ENCODE assay signal across 8 cellular contexts in genomic region chr20:3795511-3796468, GRCh38. TPM values are rescaled to one million over a fixed set of nuclear protein-coding genes. Genes with fewer than 3 reads are reported as not detected.
DNase-seq lines count a peak whose midpoint lies in the region; ATAC-seq, FAIRE-seq and TF ChIP-seq lines count a peak whose summit lies in the region.

Gene CDC25B, plus strand, starts transcription at chr20:3796310. Its CDS starts 222 bp downstream, at chr20:3796532.

- TF ChIP-seq CTCF in RWPE1 (conservative IDR thresholded peaks at IDR 0.05; ENCODE audit: low read depth) (no peak), fibroblast of mammary gland (conservative IDR thresholded peaks at IDR 0.05; ENCODE audit: control insufficient read depth, insufficient read depth, low read depth, low read length) (peak; percentile 20), natural killer cell (IDR thresholded peaks at IDR 0.05) (no peak)

- peak within 1 kb of the TSS; percentile 97 for H3K4me3 Mint-ChIP-seq in natural killer cell

- peak within 1 kb of the TSS; percentile 74 for H3K4me3 ChIP-seq in fibroblast of mammary gland (ENCODE audit: control insufficient read depth, low read depth, low read length)

- FAIRE-seq in H54 (lab: Jason Lieb, UNC) = no peak

- H3K27ac Mint-ChIP-seq in natural killer cell = peak within 1 kb of the TSS; percentile 96

- no peaks in the 10 kb centered on the region for H3K27me3 Mint-ChIP-seq in natural killer cell (ENCODE audit: low read depth in 2 of 2)

- ATAC-seq in natural killer cell = peak; percentile 85 to 93 (median 87)
- ATAC-seq in stimulated activated naive CD8-positive, alpha-beta T cell treated with anti-CD3 and anti-CD28 coated beads, Interleukin-15, Interleukin-2, amounts not matched to agents 100 U/mL and 50 U/mL, for 24 hours = peak; percentile 82

- peak; percentile 79 for TF ChIP-seq POLR2A in H54 (IDR thresholded peaks at IDR 0.05; ENCODE audit: low read depth, low read length)

- CTCF ChIA-PET in RWPE1 (lab: Yijun Ruan, JAX) = interaction anchor here (0.6 to 3.5 kb wide), 5 partner anchors 8 to 85 kb away, joined by 3 to 17 read pairs (median 5); partner anchors contain the start of gene AP5S1

- H3K27ac ChIP-seq in RWPE1 = peak within 1 kb of the TSS; percentile 100

- H3K4me1 Mint-ChIP-seq in natural killer cell = peaks cover 24 to 51% of the 10 kb centered on the region in 2 donors

- no peaks in the 10 kb centered on the region for H3K36me3 Mint-ChIP-seq in natural killer cell

- DNase-seq in EH (ENCODE audit: low read depth) = peak; percentile 92
- peak; percentile 89 for DNase-seq in H54 (ENCODE audit: insufficient read length, low spot score)
- DNase-seq in LoVo (ENCODE audit: low spot score) = peak; percentile 89
- peak; percentile 93 for DNase-seq in RWPE1 (ENCODE audit: low spot score)
- peak; percentile 75 to 86 for DNase-seq in activated T-helper 1 cell treated with anti-CD3 and anti-CD28 coated beads, Interleukin-2, amount 50 U/mL, for 16 hours (ENCODE audit: low read depth in 1 of 2, low spot score in 1 of 2)
- DNase-seq in fibroblast of mammary gland (ENCODE audit: low read depth) = peak; percentile 91
- peak; percentile 84 for DNase-seq in natural killer cell
- DNase-seq in stimulated activated naive CD8-positive, alpha-beta T cell treated with anti-CD3 and anti-CD28 coated beads, Interleukin-15, Interleukin-2, amounts not matched to agents 100 U/mL and 50 U/mL, for 24 hours = peak; percentile 92

- POLR2A ChIA-PET in RWPE1 (lab: Yijun Ruan, JAX; ENCODE audit: low non-redundant PET) = interaction anchor here (0.5 to 1.3 kb wide), 4 partner anchors 9 to 1288 kb away, joined by 4 to 13 read pairs (median 6); partner anchors contain the start of genes AP5S1 and CENPB

- intact Hi-C loops in natural killer cell (cut with micrococcal nuclease) = loop anchor here (1.0 to 5.0 kb wide), 4 partner anchors 16 to 52 kb away; partner anchors contain the start of genes AP5S1 and MAVS

- H3K9me3 Mint-ChIP-seq in natural killer cell = no peaks in the 10 kb centered on the region

RNA-seq across cellular contexts. Expression of gene CDC25B, which starts in this region (rescaled TPM):
- 100 to 1,000 TPM; 123 to 147 (median 143) TPM for total RNA-seq in natural killer cell

Comparison
In these comparisons a context has a peak if more than half of its experiments do, and no peak if none do; other contexts are left out.
1. Peak in every context shown above with its lines: DNase-seq, ATAC-seq, H3K4me3 ChIP-seq and H3K27ac ChIP-seq.